8 cellular contexts compared by ENCODE assay signal in the genomic region with DNA sequence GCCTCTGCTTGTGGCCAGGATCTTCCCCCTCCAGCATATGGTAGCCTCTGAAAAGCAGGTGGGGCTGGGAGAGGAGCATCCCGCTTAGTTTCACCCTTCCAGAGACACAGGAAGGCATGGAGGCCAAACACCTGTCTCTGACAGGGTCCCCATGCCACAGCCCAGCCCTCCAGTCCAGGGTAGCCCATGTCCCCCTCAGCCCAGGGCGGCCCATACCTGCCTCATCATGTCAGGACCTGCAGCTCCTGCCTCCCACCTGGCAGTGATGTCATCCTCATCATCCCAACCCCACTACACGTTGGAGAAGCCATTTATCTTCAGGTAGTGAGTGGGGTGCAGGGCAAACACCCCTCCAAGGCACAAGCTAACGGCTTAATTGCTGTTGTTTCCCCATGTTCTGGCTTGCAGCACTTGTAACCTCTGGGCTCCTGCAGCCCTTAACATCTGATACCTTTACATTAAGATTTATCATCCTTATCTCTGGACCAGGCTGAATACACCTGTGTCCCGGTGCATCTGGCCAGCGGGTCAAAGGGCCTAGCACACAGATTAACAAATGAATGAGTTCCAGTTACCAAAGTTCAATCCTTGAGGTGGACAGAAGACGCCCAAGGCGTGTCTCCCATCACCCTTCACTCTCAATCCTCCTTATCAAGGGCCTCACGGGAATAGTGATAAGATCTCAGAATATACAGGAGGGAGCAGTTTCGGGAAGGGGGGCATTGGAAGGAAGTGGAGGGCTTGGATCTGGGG. TPM values are rescaled to one million over a fixed set of nuclear protein-coding genes. Genes with fewer than 3 reads are reported as not detected.
DNase-seq lines count a peak whose midpoint lies in the region; ATAC-seq and TF ChIP-seq lines count a peak whose summit lies in the region.

No MANE protein-coding gene starts in this region.

- H3K36me3 ChIP-seq in breast epithelium = no peaks in the 10 kb centered on the region
- no peaks in the 10 kb centered on the region for H3K36me3 ChIP-seq in mucosa of rectum (ENCODE audit: control insufficient read depth in 2 of 2, insufficient read depth in 2 of 2, low read length in 2 of 2)

- intact Hi-C loops in breast epithelium (cut with DNase I; ENCODE audit: low total_unique reads) = no loop called here

- DNase-seq in AG04449 (ENCODE audit: low read depth, low spot score) = no peak
- DNase-seq in HL-60 (ENCODE audit: low read depth in 1 of 2, low spot score in 1 of 2) = no peak
- no peak for DNase-seq in breast epithelium (ENCODE audit: low spot score in 2 of 2)
- no peak for DNase-seq in pons (ENCODE audit: low spot score)
- DNase-seq in stimulated activated CD4-positive, alpha-beta T cell treated with anti-CD3 and anti-CD28 coated beads, Interleukin-4, amount 100 ng/mL, for 4 hours = no peak
- no peak for DNase-seq in RPMI8226

- H3K4me3 ChIP-seq in AG04449 (ENCODE audit: low read depth, low read length) (peak overlapping the region; percentile 78), HL-60 (replicated peaks; ENCODE audit: insufficient read depth, low read length) (peak overlapping the region; percentile 63), breast epithelium (peak overlapping the region; percentile 47 to 70 (median 69)), mucosa of rectum (ENCODE audit: low read length in 2 of 2) (peak overlapping the region; percentile 77 to 90)

- POLR2A ChIA-PET in AG04449 (lab: Yijun Ruan, JAX) = no interaction called here

- H3K9ac ChIP-seq in mucosa of rectum (ENCODE audit: low read depth in 1 of 2, low read length in 2 of 2) = peak overlapping the region; percentile 70

- TF ChIP-seq POLR2A in breast epithelium (IDR thresholded peaks at IDR 0.05) = no peak

- no peak for TF ChIP-seq CTCF in AG04449 (IDR thresholded peaks at IDR 0.05; ENCODE audit: insufficient read depth, low read length, missing control alignments)
- TF ChIP-seq CTCF in HL-60 (IDR thresholded peaks at IDR 0.05; ENCODE audit: insufficient read depth, low read length) = no peak
- no peak for TF ChIP-seq CTCF in breast epithelium (IDR thresholded peaks at IDR 0.05)

- peaks cover 0 to 10% of the 10 kb centered on the region in 2 donors for H3K4me1 ChIP-seq in breast epithelium
- H3K4me1 ChIP-seq in mucosa of rectum (ENCODE audit: control insufficient read depth in 2 of 2, insufficient read depth in 2 of 2, low read length in 2 of 2) = peaks cover 16 to 18% of the 10 kb centered on the region in 2 donors

- H3K27ac ChIP-seq in HL-60 (replicated peaks) (no peak overlapping the region), breast epithelium (no peak overlapping the region), mucosa of rectum (ENCODE audit: low read depth in 2 of 2, low read length in 2 of 2) (peak overlapping the region in 1 of 2 donors; percentile 58)

- H3K9me3 ChIP-seq in breast epithelium (peaks cover 0 to under 1% of the 10 kb centered on the region in 2 donors), mucosa of rectum (ENCODE audit: control insufficient read depth in 2 of 2, low read length in 2 of 2) (no peaks in the 10 kb centered on the region)

- no peaks in the 10 kb centered on the region for H3K27me3 ChIP-seq in HL-60 (ENCODE audit: insufficient read depth, poor library complexity, severe bottlenecking)
- H3K27me3 ChIP-seq in breast epithelium = no peaks in the 10 kb centered on the region
- no peaks in the 10 kb centered on the region for H3K27me3 ChIP-seq in mucosa of rectum (ENCODE audit: control insufficient read depth in 2 of 2, insufficient read depth in 2 of 2, low read length in 2 of 2)

- CTCF ChIA-PET in AG04449 (lab: Yijun Ruan, JAX) = interaction anchor here (1.5 kb wide), 1 partner anchor 172 kb away, joined by 3 read pairs; no protein-coding TSS in a partner anchor

- no peak for ATAC-seq in GM21529 (IDR thresholded peaks at IDR 0.05; ENCODE audit: unreplicated experiment)

RNA-seq across cellular contexts. Expression of gene ZNF175, which starts 22.2 kb away (rescaled TPM):
- 10 to 100 TPM in 1 of 3 donors, 1 to 10 TPM in 2; 4.3 to 12.1 (median 8.9) TPM for total RNA-seq in breast epithelium

RNA-seq across cellular contexts. Expression of gene SIGLEC5, which starts 36.9 kb away (rescaled TPM):
- total RNA-seq in breast epithelium = 1 to 10 TPM in 2 of 3 donors, not detected in 1; 1.6 to 1.8 TPM

RNA-seq across cellular contexts. Expression of gene SIGLEC14, which starts 53.3 kb away (rescaled TPM):
- 1 to 10 TPM in 2 of 3 donors, not detected in 1; 2.0 to 5.9 TPM for total RNA-seq in breast epithelium
